ENCODE assay signal across 8 cellular contexts in the genomic region with DNA sequence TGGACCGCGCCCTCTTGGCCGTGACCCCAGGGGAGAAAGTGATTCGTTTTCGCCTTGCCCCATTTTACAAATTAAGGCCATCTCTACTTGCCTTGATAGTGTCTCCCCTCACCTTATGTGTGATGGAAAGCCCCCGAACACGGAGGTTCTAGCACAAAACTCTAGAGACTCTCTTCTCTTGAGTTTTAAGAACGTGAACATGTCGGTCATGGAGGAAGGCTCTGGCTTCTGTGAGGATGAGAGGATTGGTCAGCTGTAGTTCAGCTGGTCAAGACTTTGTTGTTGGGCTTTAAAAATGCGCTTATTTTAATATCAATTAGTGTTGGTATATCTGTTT. TPM values are rescaled to one million over a fixed set of nuclear protein-coding genes. Genes with fewer than 3 reads are reported as not detected.
DNase-seq lines count a peak whose midpoint lies in the region; ATAC-seq and TF ChIP-seq lines count a peak whose summit lies in the region.

No MANE protein-coding gene starts in this region.

- H3K27ac ChIP-seq in DOHH2 (ENCODE audit: low read depth, low read length) (no peak overlapping the region), RWPE2 (ENCODE audit: poor library complexity, severe bottlenecking) (peak overlapping the region; percentile 80), ovary (peak overlapping the region in 1 of 2 donors; percentile 77)

- H3K36me3 ChIP-seq in DOHH2 (ENCODE audit: control insufficient read depth, low read length) (peaks cover 28% of the 10 kb centered on the region), RWPE2 (ENCODE audit: low read depth) (peaks cover 31% of the 10 kb centered on the region), ovary (no peaks in the 10 kb centered on the region)

- intact Hi-C loops in ovary (cut with DNase I) = no loop called here

- peak overlapping the region; percentile 79 for H3K4me2 ChIP-seq in DOHH2 (ENCODE audit: low read length)

- TF ChIP-seq POLR2A in ovary (IDR thresholded peaks at IDR 0.05) = no peak

- H3K27me3 ChIP-seq in DOHH2 (ENCODE audit: control insufficient read depth, low read length) = peaks cover 5% of the 10 kb centered on the region
- no peaks in the 10 kb centered on the region for H3K27me3 ChIP-seq in RWPE2 (ENCODE audit: insufficient read depth, poor library complexity, severe bottlenecking)
- H3K27me3 ChIP-seq in ovary = no peaks in the 10 kb centered on the region

- peaks cover 13% of the 10 kb centered on the region for H3K4me1 ChIP-seq in DOHH2 (ENCODE audit: control insufficient read depth, low read length)
- H3K4me1 ChIP-seq in RWPE2 (ENCODE audit: insufficient read depth, poor library complexity, severe bottlenecking) = peaks cover 4% of the 10 kb centered on the region
- H3K4me1 ChIP-seq in ovary (ENCODE audit: insufficient read depth) = peaks cover 1% of the 10 kb centered on the region

- TF ChIP-seq EP300 in ovary (IDR thresholded peaks at IDR 0.05) = no peak

- peaks cover 31% of the 10 kb centered on the region for H3K79me2 ChIP-seq in DOHH2 (ENCODE audit: control insufficient read depth, low read length)

- H4K20me1 ChIP-seq in DOHH2 (ENCODE audit: control insufficient read depth, insufficient read depth, low read depth, low read length) = no peaks in the 10 kb centered on the region

- no peak for DNase-seq in RWPE2 (ENCODE audit: low spot score)
- DNase-seq in fibroblast of gingiva (ENCODE audit: low read depth) = peak; percentile 10
- DNase-seq in ovary = no peak
- DNase-seq in SIG-M5 treated with dmso at 0.1 percent for 504 hours (lab: John Stamatoyannopoulos, UW; ENCODE audit: unreplicated experiment) = no peak
- DNase-seq in COR-L47 (lab: John Stamatoyannopoulos, UW) = no peak

- TF ChIP-seq CTCF in DOHH2 (IDR thresholded peaks at IDR 0.05; ENCODE audit: low read depth, low read length, poor library complexity, severe bottlenecking) (no peak), RWPE2 (IDR thresholded peaks at IDR 0.05; ENCODE audit: poor library complexity, severe bottlenecking) (no peak), ovary (IDR thresholded peaks at IDR 0.05) (no peak)

- no peaks in the 10 kb centered on the region for H3K9me2 ChIP-seq in DOHH2 (replicated peaks; ENCODE audit: control insufficient read depth, low read length)

- WGBS in ovary, 3 donors = 0 to 1% (median 0%) methylated on average over 10 of the region's 10 CpGs

- H3K9me3 ChIP-seq in DOHH2 (ENCODE audit: control insufficient read depth, insufficient read depth, low read length) (no peaks in the 10 kb centered on the region), RWPE2 (ENCODE audit: severe bottlenecking) (no peaks in the 10 kb centered on the region), ovary (no peaks in the 10 kb centered on the region)

- H3F3A ChIP-seq in DOHH2 (ENCODE audit: control insufficient read depth, insufficient read depth) = no peaks in the 10 kb centered on the region

- ATAC-seq in GM21825 (IDR thresholded peaks at IDR 0.05; ENCODE audit: unreplicated experiment) (peak; percentile 15), RWPE2 (ENCODE audit: low read depth) (peak; percentile 10; the same call in 2 of the 3 replicates), GM21423 (IDR thresholded peaks at IDR 0.05; ENCODE audit: unreplicated experiment) (no peak)

- H3K4me3 ChIP-seq in DOHH2 (ENCODE audit: low read length) (peak overlapping the region; percentile 93), RWPE2 (ENCODE audit: severe bottlenecking) (peak overlapping the region; percentile 83), ovary (peak overlapping the region; percentile 74)

RNA-seq across cellular contexts. Expression of a gene that starts 0.8 kb away (rescaled TPM):
- total RNA-seq in ovary = 10 to 100 TPM; 69.9 to 91.6 (median 81.4) TPM
- polyA plus RNA-seq in ovary = 100 to 1,000 TPM in 1 of 2 donors, 10 to 100 TPM in 1; 82.4 to 118 TPM
